15 cellular contexts compared by ENCODE assay signal in the genomic region with DNA sequence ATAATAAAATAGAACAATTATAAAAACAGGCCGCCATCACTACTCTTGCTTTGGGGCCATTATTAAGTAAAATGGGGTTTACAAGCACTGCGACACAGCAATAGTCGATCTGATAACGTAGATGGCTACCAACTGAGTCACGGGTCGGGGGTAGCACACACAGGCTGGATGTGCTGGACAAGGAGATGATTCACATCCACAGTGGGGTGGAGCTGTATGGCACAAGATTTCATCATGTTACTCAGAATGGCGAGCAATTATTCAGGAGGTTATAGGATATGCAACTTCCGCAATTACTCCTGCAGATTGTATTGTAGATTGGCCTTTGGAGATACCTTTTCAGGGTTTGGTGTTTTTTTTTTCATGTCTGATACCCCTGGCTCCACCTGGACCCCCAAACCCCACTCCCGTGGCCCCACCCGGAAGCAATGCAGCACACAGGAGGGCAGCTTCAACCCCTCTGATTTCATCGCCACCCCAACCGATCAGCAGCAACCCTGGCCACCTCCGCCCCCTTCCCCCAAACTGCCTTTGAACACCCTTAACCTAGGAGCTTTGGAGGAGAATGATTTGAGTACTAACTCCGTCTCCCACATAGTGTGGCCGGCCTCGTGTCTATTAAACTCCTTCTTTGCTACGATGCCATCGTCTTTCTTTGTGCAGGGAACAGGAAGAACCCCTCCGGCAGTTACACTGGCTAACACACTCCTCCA. TPM values are rescaled to one million over a fixed set of nuclear protein-coding genes. Genes with fewer than 3 reads are reported as not detected.
A peak's percentile ranks its signal among the peaks of the same experiment; 100 is the strongest.
DNase-seq lines count a peak whose midpoint lies in the region; ATAC-seq lines count a peak whose summit lies in the region.
"Had no signal": no experiment of that assay in that cellular context is flagged by ENCODE, and none has a peak within 500 bp of the region (broad histone marks: within the 10 kb centered on the region; RNA-seq: fewer than 3 reads in every experiment).

No MANE protein-coding gene starts in this region.

- H3K4me1 ChIP-seq in ACC112 (ENCODE audit: control insufficient read depth, insufficient read depth, low read length, unreplicated experiment) = peaks cover 24% of the 10 kb centered on the region
- H3K4me1 ChIP-seq in adipocyte (ENCODE audit: control insufficient read depth, insufficient read depth, low read length) = peaks cover 4% of the 10 kb centered on the region
- H3K4me1 ChIP-seq: parathyroid adenoma had no signal

- H3K4me3 ChIP-seq in ACC112 (ENCODE audit: low read depth, low read length) = peak overlapping the region; percentile 20; the same call in 1 of the 2 replicates
- no peak overlapping the region for H3K4me3 ChIP-seq in adipocyte (ENCODE audit: low read length)
- H3K4me3 ChIP-seq: GM12878 had no signal

- no peaks in the 10 kb centered on the region for H3K36me3 ChIP-seq in ACC112 (ENCODE audit: insufficient read depth, low read length)
- H3K36me3 ChIP-seq in adipocyte (ENCODE audit: control insufficient read depth, insufficient read depth, low read length, severe bottlenecking) = no peaks in the 10 kb centered on the region

- no peaks in the 10 kb centered on the region for H3K27me3 ChIP-seq in ACC112 (ENCODE audit: insufficient read depth, low read length)
- no peaks in the 10 kb centered on the region for H3K27me3 ChIP-seq in adipocyte (replicated peaks; ENCODE audit: control insufficient read depth, insufficient read depth, low read length)

- no peaks in the 10 kb centered on the region for H3K79me2 ChIP-seq in ACC112 (ENCODE audit: control insufficient read depth, insufficient read depth, low read length, unreplicated experiment)
- H3K79me2 ChIP-seq: parathyroid adenoma had no signal

- peak overlapping the region; percentile 76 for H2AFZ ChIP-seq in ACC112 (ENCODE audit: low read length, unreplicated experiment)
- H2AFZ ChIP-seq: parathyroid adenoma had no signal

- ATAC-seq in HG02610 (IDR thresholded peaks at IDR 0.05; ENCODE audit: unreplicated experiment) = no peak
- ATAC-seq: GM12878 had no signal

- H3K27ac ChIP-seq in ACC112 (ENCODE audit: low read depth, low read length) = peak overlapping the region; percentile 89
- H3K27ac ChIP-seq: parathyroid adenoma, VCaP had no signal

- DNase-seq in HT1080 (ENCODE audit: low read depth) = peak; percentile 94
- DNase-seq in adipocyte (ENCODE audit: low read depth) = peak; percentile 81
- peak; percentile 99 for DNase-seq in iris pigment epithelial cell (ENCODE audit: low read depth)
- DNase-seq in NCI-H1694 (lab: John Stamatoyannopoulos, UW) = no peak
- DNase-seq in activated CD4-positive, CD25-positive, alpha-beta regulatory T cell treated with anti-CD3 and anti-CD28 coated beads, Interleukin-2, amount 50 U/mL, for 72 hours = no peak
- DNase-seq in GDM1 (lab: John Stamatoyannopoulos, UW) = no peak
- DNase-seq: activated effector memory CD4-positive, alpha-beta T cell treated with anti-CD3 and anti-CD28 coated beads, Interleukin-2, amount 50 U/mL, for 16 hours; CD4-positive, alpha-beta T cell; effector CD4-positive, alpha-beta T cell; NCI-H69 had no signal

- H3K9ac ChIP-seq in adipocyte (ENCODE audit: low read length) = no peak overlapping the region
- H3K9ac ChIP-seq: parathyroid adenoma had no signal

- H3K9me3 ChIP-seq in adipocyte (ENCODE audit: control insufficient read depth, low read length) = no peaks in the 10 kb centered on the region

RNA-seq across cellular contexts. Expression of a gene that starts 21.4 kb away (rescaled TPM):
- not detected in 2 replicates for total RNA-seq in HT1080 (2014; rRNA removed; shearing (Covaris generic))
- 0.19 TPM in 1 of 2 replicates, not detected in the other for polyA plus RNA-seq in HT1080 (2015; cell fraction: cytosol; rRNA removed)
- 0.33 and 0.41 TPM in 2 replicates for polyA plus RNA-seq in HT1080 (2015; cell fraction: nucleus; rRNA removed)

RNA-seq across cellular contexts. Expression of a gene that starts 51.7 kb away (rescaled TPM):
- 251 and 254 TPM in 2 replicates for total RNA-seq in HT1080 (2014; rRNA removed; shearing (Covaris generic))
- 106 and 122 TPM in 2 replicates for polyA plus RNA-seq in HT1080 (2015; cell fraction: cytosol; rRNA removed)
- polyA plus RNA-seq in HT1080 (2015; cell fraction: nucleus; rRNA removed) = 1,736 and 1,844 TPM in 2 replicates

Comparison
In these comparisons a context has a peak if more than half of its experiments do, and no peak if none do; other contexts are left out.
1. DNase-seq: peak in HT1080 (single experiment), adipocyte (single experiment) and iris pigment epithelial cell (single experiment); none in NCI-H1694 (single experiment), activated CD4-positive, CD25-positive, alpha-beta regulatory T cell treated with anti-CD3 and anti-CD28 coated beads, Interleukin-2, amount 50 U/mL, for 72 hours (single experiment) and GDM1 (single experiment).